1 cellular context compared by ENCODE assay signal in genomic region chr14:97120204-97121120, GRCh38.
TF ChIP-seq lines count a peak whose summit lies in the region.

No MANE protein-coding gene starts in this region.

TF ChIP-seq in GM12878, 131 proteins besides CTCF, POLR2A, EP300 and RAD21 (continued from another document):
- TF ChIP-seq RUNX3 (IDR thresholded peaks at IDR 0.05; ENCODE audit: low read length) (peak; percentile 77), TCF7 (IDR thresholded peaks at IDR 0.05; ENCODE audit: borderline replicate concordance) (no peak), RCOR1 (conservative IDR thresholded peaks at IDR 0.05; ENCODE audit: low read depth, low read length) (no peak), NR2F1 (conservative IDR thresholded peaks at IDR 0.05) (peak; percentile 25; the same call in 1 of the 2 replicates), MXI1 (IDR thresholded peaks at IDR 0.05; ENCODE audit: low read depth, low read length) (no peak), HDAC6 (IDR thresholded peaks at IDR 0.05; ENCODE audit: unreplicated experiment) (no peak)
